Comparison of ENCODE assay signal across 18 cellular contexts in genomic region chr16:70592106-70592571, GRCh38. TPM values are rescaled to one million over a fixed set of nuclear protein-coding genes. Genes with fewer than 3 reads are reported as not detected.
DNase-seq lines count a peak whose midpoint lies in the region; ATAC-seq lines count a peak whose summit lies in the region.
"Had no signal": no experiment of that assay in that cellular context is flagged by ENCODE, and none has a peak within 500 bp of the region (broad histone marks: within the 10 kb centered on the region; RNA-seq: fewer than 3 reads in every experiment).

No MANE protein-coding gene starts in this region.

- CTCF ChIA-PET in activated naive CD4-positive, alpha-beta T cell treated with anti-CD3 and anti-CD28 coated beads for 36 hours (lab: Charles Lee) = no interaction called here

- H4K20me1 ChIP-seq in BLaER1 treated with 17β-estradiol and CSF1 and Interleukin-3, amounts not matched to agents 10 nM and 100 nM = no peaks in the 10 kb centered on the region

- no peaks in the 10 kb centered on the region for H3K27me3 Mint-ChIP-seq in T-helper 17 cell
- H3K27me3 Mint-ChIP-seq in activated naive CD4-positive, alpha-beta T cell treated with anti-CD3 and anti-CD28 coated beads for 36 hours (ENCODE audit: low read depth) = no peaks in the 10 kb centered on the region
- H3K27me3 Mint-ChIP-seq: CD4-positive, alpha-beta T cell had no signal

- no peaks in the 10 kb centered on the region for H3K36me3 ChIP-seq in BLaER1 treated with 17β-estradiol and CSF1 and Interleukin-3, amounts not matched to agents 10 nM and 100 nM
- H3K36me3 ChIP-seq in skeletal muscle tissue (ENCODE audit: control insufficient read depth in 3 of 3, insufficient read depth in 3 of 3, low read length in 3 of 3) = no peaks in the 10 kb centered on the region
- H3K36me3 ChIP-seq: SJSA1 had no signal

- peaks cover 0 to 7% (median 4%) of the 10 kb centered on the region in 10 experiments; a peak in 8 of 20 replicates for H3K4me1 ChIP-seq in BLaER1 treated with 17β-estradiol and CSF1 and Interleukin-3, amounts not matched to agents 10 nM and 100 nM
- peaks cover 10 to 20% (median 14%) of the 10 kb centered on the region in 3 donors for H3K4me1 ChIP-seq in skeletal muscle tissue (ENCODE audit: control insufficient read depth in 3 of 3, insufficient read depth in 3 of 3, low read length in 3 of 3)

- no peak overlapping the region for H3K4me3 Mint-ChIP-seq in T-helper 17 cell
- H3K4me3 Mint-ChIP-seq in activated naive CD4-positive, alpha-beta T cell treated with anti-CD3 and anti-CD28 coated beads for 36 hours = no peak overlapping the region
- H3K4me3 Mint-ChIP-seq: CD4-positive, alpha-beta T cell; neural crest cell had no signal

- no peak overlapping the region for H3K4me3 ChIP-seq in BLaER1 treated with 17β-estradiol and CSF1 and Interleukin-3, amounts not matched to agents 10 nM and 100 nM
- H3K4me3 ChIP-seq in skeletal muscle tissue (ENCODE audit: low read length in 3 of 3) = no peak overlapping the region
- H3K4me3 ChIP-seq: SJSA1, smooth muscle cell had no signal

- no peak overlapping the region for H3K9ac ChIP-seq in BLaER1 treated with 17β-estradiol and CSF1 and Interleukin-3, amounts not matched to agents 10 nM and 100 nM
- H3K9ac ChIP-seq in skeletal muscle tissue (ENCODE audit: low read depth in 1 of 3, low read length in 3 of 3) = no peak overlapping the region
- H3K9ac ChIP-seq: KMS-11 had no signal

- no peaks in the 10 kb centered on the region for H3K27me3 ChIP-seq in BLaER1 treated with 17β-estradiol and CSF1 and Interleukin-3, amounts not matched to agents 10 nM and 100 nM
- H3K27me3 ChIP-seq in skeletal muscle tissue (ENCODE audit: control insufficient read depth in 3 of 3, insufficient read depth in 3 of 3, low read length in 3 of 3) = no peaks in the 10 kb centered on the region
- H3K27me3 ChIP-seq: SJSA1 had no signal

- peak; percentile 63 for DNase-seq in dermis blood vessel endothelial cell
- DNase-seq in left lobe of liver (ENCODE audit: low spot score) = no peak
- DNase-seq in T-helper 17 cell = no peak
- DNase-seq in NCI-H2029 treated with DMSO at 0.1 percent for 48 hours (lab: John Stamatoyannopoulos, UW) = no peak
- DNase-seq in activated naive CD4-positive, alpha-beta T cell treated with anti-CD3 and anti-CD28 coated beads for 36 hours = no peak
- DNase-seq: activated T-cell treated with anti-CD3 and anti-CD28 coated beads, Interleukin-2, amount 50 U/mL, for 48 hours; CD4-positive, alpha-beta T cell; NCI-H1436; NCI-H446 treated with DMSO at 0.1 percent for 48 hours; stimulated activated naive CD8-positive, alpha-beta T cell treated with anti-CD3 and anti-CD28 coated beads, Interleukin-15, Interleukin-2, amounts not matched to agents 100 U/mL and 50 U/mL, for 24 hours had no signal

- intact Hi-C loops in activated naive CD4-positive, alpha-beta T cell treated with anti-CD3 and anti-CD28 coated beads for 36 hours (cut with micrococcal nuclease) = no loop called here

- no peak overlapping the region for H3K27ac ChIP-seq in BLaER1 treated with 17β-estradiol and CSF1 and Interleukin-3, amounts not matched to agents 10 nM and 100 nM
- peak overlapping the region; percentile 19 for H3K27ac ChIP-seq in skeletal muscle tissue (ENCODE audit: low read depth, low read length)
- H3K27ac ChIP-seq: KMS-11, SJSA1 had no signal

- H3K4me2 ChIP-seq in BLaER1 treated with 17β-estradiol and CSF1 and Interleukin-3, amounts not matched to agents 10 nM and 100 nM = peak overlapping the region in 7 of 11 experiments; percentile 2 to 44 (median 28); a peak in 5 of 22 replicates
- H3K4me2 ChIP-seq: KMS-11, smooth muscle cell had no signal

- no peaks in the 10 kb centered on the region for H3K9me3 ChIP-seq in BLaER1 treated with 17β-estradiol and CSF1 and Interleukin-3, amounts not matched to agents 10 nM and 100 nM (replicated peaks in 1 of 11)
- H3K9me3 ChIP-seq in skeletal muscle tissue (ENCODE audit: control insufficient read depth in 3 of 3, low read length in 3 of 3) = no peaks in the 10 kb centered on the region
- no peaks in the 10 kb centered on the region for H3K9me3 ChIP-seq in T-helper 17 cell (ENCODE audit: control insufficient read depth, low read length, poor library complexity, severe bottlenecking)
- H3K9me3 ChIP-seq: SJSA1 had no signal

- H3K4me1 Mint-ChIP-seq in T-helper 17 cell = peaks cover 3% of the 10 kb centered on the region
- no peaks in the 10 kb centered on the region for H3K4me1 Mint-ChIP-seq in activated naive CD4-positive, alpha-beta T cell treated with anti-CD3 and anti-CD28 coated beads for 36 hours (ENCODE audit: low read depth)

- H3K9me3 Mint-ChIP-seq in activated naive CD4-positive, alpha-beta T cell treated with anti-CD3 and anti-CD28 coated beads for 36 hours = no peaks in the 10 kb centered on the region
- H3K9me3 Mint-ChIP-seq: CD4-positive, alpha-beta T cell; neural crest cell had no signal

- H3K36me3 Mint-ChIP-seq in T-helper 17 cell (ENCODE audit: low read depth) = no peaks in the 10 kb centered on the region
- H3K36me3 Mint-ChIP-seq in activated naive CD4-positive, alpha-beta T cell treated with anti-CD3 and anti-CD28 coated beads for 36 hours (ENCODE audit: low read depth) = no peaks in the 10 kb centered on the region

- H3K27ac Mint-ChIP-seq in T-helper 17 cell = no peak overlapping the region
- no peak overlapping the region for H3K27ac Mint-ChIP-seq in activated naive CD4-positive, alpha-beta T cell treated with anti-CD3 and anti-CD28 coated beads for 36 hours
- H3K27ac Mint-ChIP-seq: CD4-positive, alpha-beta T cell had no signal

- ATAC-seq in left lobe of liver (peak; percentile 26), T-helper 17 cell (no peak), GM21367 (IDR thresholded peaks at IDR 0.05; ENCODE audit: unreplicated experiment) (no peak)
- ATAC-seq: stimulated activated naive CD8-positive, alpha-beta T cell treated with anti-CD3 and anti-CD28 coated beads, Interleukin-15, Interleukin-2, amounts not matched to agents 100 U/mL and 50 U/mL, for 24 hours had no signal

RNA-seq across cellular contexts. Expression of gene IL34, which starts 54.2 kb away (rescaled TPM):
- total RNA-seq in dermis blood vessel endothelial cell = 1.9 and 7.3 TPM in 2 replicates
- 0.58 TPM for total RNA-seq in left lobe of liver
- total RNA-seq in skeletal muscle tissue = 6.8 TPM
- total RNA-seq in T-helper 17 cell = under 1 TPM in 1 of 2 donors, not detected in 1; 0.34 TPM
- not detected for total RNA-seq in activated naive CD4-positive, alpha-beta T cell treated with anti-CD3 and anti-CD28 coated beads for 36 hours
- total RNA-seq: A673, smooth muscle cell had no signal
